Comparison of ENCODE assay signal across 26 cellular contexts in the genomic region with DNA sequence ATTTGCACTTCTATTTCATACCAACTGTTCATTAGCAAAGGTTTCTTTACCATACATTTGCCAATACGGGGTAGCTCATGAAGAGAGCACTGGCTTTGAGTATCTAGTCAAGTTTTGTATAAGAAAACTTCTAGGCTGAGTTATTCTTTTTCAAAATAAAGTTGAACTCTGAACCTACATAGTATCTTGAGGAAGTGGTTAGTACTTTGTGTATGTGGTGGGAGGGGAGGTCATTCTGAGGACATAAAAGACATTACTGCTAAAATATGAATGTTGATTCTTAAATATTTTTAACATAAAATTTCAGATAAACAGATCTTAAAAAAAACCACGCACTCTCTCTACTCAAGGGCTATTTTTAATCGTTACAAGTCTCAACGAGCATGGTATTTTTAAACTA.
DNase-seq lines count a peak whose midpoint lies in the region; ATAC-seq and TF ChIP-seq lines count a peak whose summit lies in the region.
"Had no signal": no experiment of that assay in that cellular context is flagged by ENCODE, and none has a peak within 500 bp of the region (broad histone marks: within the 10 kb centered on the region; RNA-seq: fewer than 3 reads in every experiment).

No MANE protein-coding gene starts in this region.

- no peaks in the 10 kb centered on the region for H3K4me1 Mint-ChIP-seq in natural killer cell treated with Interleukin-12 subunit alpha and Interleukin-12 subunit beta and Interleukin-15 and Interleukin-18, amount 100 ng/mL, for 72 hours (ENCODE audit: low read depth in 2 of 2)

- intact Hi-C loops in right cardiac atrium (cut with DNase I), result no loop called here
- intact Hi-C loops in left ventricle myocardium superior (cut with micrococcal nuclease), result no loop called here
- intact Hi-C loops in transverse colon (cut with DNase I; ENCODE audit: low total_unique reads), result no loop called here

- H3K4me3 Mint-ChIP-seq in natural killer cell treated with Interleukin-12 subunit alpha and Interleukin-12 subunit beta and Interleukin-15 and Interleukin-18, amount 100 ng/mL, for 72 hours, result no peak overlapping the region
- H3K4me3 Mint-ChIP-seq: neural progenitor cell; T-helper 1 cell treated with Interleukin-12 subunit alpha and Interleukin-12 subunit beta and Interleukin-4 antibody, amounts not matched to agents 30 μg/mL and 1 μg/mL, for 36 hours had no signal

- peaks cover 4% of the 10 kb centered on the region for H3K36me3 Mint-ChIP-seq in natural killer cell treated with Interleukin-12 subunit alpha and Interleukin-12 subunit beta and Interleukin-15 and Interleukin-18, amount 100 ng/mL, for 72 hours

- DNase-seq in right cardiac atrium (no peak), left ventricle myocardium superior (no peak), cardiac fibroblast (ENCODE audit: low read depth in 2 of 2) (peak; percentile 74 to 80), left kidney (ENCODE audit: low read depth, low spot score) (peak; percentile 24), transverse colon (no peak)
- no peak for DNase-seq in natural killer cell treated with Interleukin-12 subunit alpha and Interleukin-12 subunit beta and Interleukin-15 and Interleukin-18, amount 100 ng/mL, for 72 hours (ENCODE audit: low spot score)
- DNase-seq: activated CD4-positive, alpha-beta T cell treated with anti-CD3 and anti-CD28 coated beads, Interleukin-2, amount 50 U/mL, for 1 hour; activated CD8-positive, alpha-beta memory T cell treated with anti-CD3 and anti-CD28 coated beads, Interleukin-2, amount 50 U/mL, for 48 hours; activated effector memory CD4-positive, alpha-beta T cell treated with anti-CD3 and anti-CD28 coated beads, Interleukin-2, amount 50 U/mL, for 16 hours; C1 segment of cervical spinal cord; Calu3; left colon; midbrain; NCI-H1436 treated with DMSO at 0.1 percent for 48 hours; NCI-H526; psoas muscle; Right ventricle myocardium superior; small intestine; stimulated activated CD4-positive, alpha-beta T cell treated with anti-CD3 and anti-CD28 coated beads, Interleukin-2, amount 100 ng/mL, for 48 hours; stomach; WERI-Rb-1 had no signal

- H3K9me3 ChIP-seq in right cardiac atrium (ENCODE audit: control insufficient read depth, low read length) (no peaks in the 10 kb centered on the region), transverse colon (no peaks in the 10 kb centered on the region)
- H3K9me3 ChIP-seq: HAP-1, psoas muscle, stomach had no signal

- TF ChIP-seq CTCF in cardiac fibroblast (IDR thresholded peaks at IDR 0.05; ENCODE audit: low read depth, low read length) (no peak), transverse colon (IDR thresholded peaks at IDR 0.05) (no peak)

- no peaks in the 10 kb centered on the region for H3K36me3 ChIP-seq in transverse colon
- H3K36me3 ChIP-seq: HAP-1, neural progenitor cell, stomach, WERI-Rb-1 had no signal

- no peak for TF ChIP-seq POLR2A in transverse colon (IDR thresholded peaks at IDR 0.05)

- H3K9me3 Mint-ChIP-seq in natural killer cell treated with Interleukin-12 subunit alpha and Interleukin-12 subunit beta and Interleukin-15 and Interleukin-18, amount 100 ng/mL, for 72 hours, result peaks cover 20% of the 10 kb centered on the region

- H3K27me3 Mint-ChIP-seq in natural killer cell treated with Interleukin-12 subunit alpha and Interleukin-12 subunit beta and Interleukin-15 and Interleukin-18, amount 100 ng/mL, for 72 hours, result no peaks in the 10 kb centered on the region

- H3K27me3 ChIP-seq in right cardiac atrium (ENCODE audit: control insufficient read depth, insufficient read depth), result no peaks in the 10 kb centered on the region
- H3K27me3 ChIP-seq in transverse colon, result no peaks in the 10 kb centered on the region
- H3K27me3 ChIP-seq: neural progenitor cell, stomach had no signal

- H3K4me3 ChIP-seq in right cardiac atrium (ENCODE audit: low read length) (peak overlapping the region; percentile 32), cardiac fibroblast (replicated peaks in 1 of 2; ENCODE audit: low read depth in 2 of 2, low read length in 2 of 2) (no peak overlapping the region), transverse colon (no peak overlapping the region)
- H3K4me3 ChIP-seq: HAP-1, neural progenitor cell, psoas muscle, stomach had no signal

- H3K27ac Mint-ChIP-seq in natural killer cell treated with Interleukin-12 subunit alpha and Interleukin-12 subunit beta and Interleukin-15 and Interleukin-18, amount 100 ng/mL, for 72 hours, result no peak overlapping the region
- H3K27ac Mint-ChIP-seq: neural progenitor cell; T-helper 1 cell treated with Interleukin-12 subunit alpha and Interleukin-12 subunit beta and Interleukin-4 antibody, amounts not matched to agents 30 μg/mL and 1 μg/mL, for 36 hours had no signal

- 31% methylated on average over 4 of the region's 4 CpGs for WGBS in right cardiac atrium
- WGBS in transverse colon (ENCODE audit: low coverage in 1 of 2), 2 donors, result 30 to 51% methylated on average over 4 of the region's 4 CpGs

- in situ Hi-C loops in transverse colon (cut with MboI; ENCODE audit: low pct_ligation_motif_present in 1 of 4, low pct_unique_long_range_greater_than_20kb in 1 of 4, low sequenced_read_pairs in 3 of 4), result no loop called here

- no peak for ATAC-seq in right cardiac atrium
- no peak for ATAC-seq in left ventricle myocardium superior
- no peak for ATAC-seq in HG03442 (IDR thresholded peaks at IDR 0.05; ENCODE audit: unreplicated experiment)
- no peak for ATAC-seq in natural killer cell treated with Interleukin-12 subunit alpha and Interleukin-12 subunit beta and Interleukin-15 and Interleukin-18, amount 100 ng/mL, for 72 hours
- ATAC-seq in GM21529 (IDR thresholded peaks at IDR 0.05; ENCODE audit: unreplicated experiment), result no peak
- ATAC-seq: left colon, psoas muscle had no signal

- H3K4me1 ChIP-seq in right cardiac atrium (ENCODE audit: control insufficient read depth, insufficient read depth, low read length), result no peaks in the 10 kb centered on the region
- no peaks in the 10 kb centered on the region for H3K4me1 ChIP-seq in transverse colon
- H3K4me1 ChIP-seq: HAP-1, psoas muscle, stomach had no signal

- TF ChIP-seq EP300 in transverse colon (IDR thresholded peaks at IDR 0.05; ENCODE audit: low read depth), result no peak

- H3K27ac ChIP-seq in right cardiac atrium (ENCODE audit: low read length) (no peak overlapping the region), transverse colon (no peak overlapping the region)
- H3K27ac ChIP-seq: neural progenitor cell, psoas muscle, stomach, WERI-Rb-1 had no signal

Comparison
In these comparisons a context has a peak if more than half of its experiments do, and no peak if none do; other contexts are left out.
1. DNase-seq: peak in cardiac fibroblast (2 of 2) and left kidney (single experiment); none in right cardiac atrium (0 of 3), left ventricle myocardium superior (single experiment), transverse colon (single experiment) and natural killer cell treated with Interleukin-12 subunit alpha and Interleukin-12 subunit beta and Interleukin-15 and Interleukin-18, amount 100 ng/mL, for 72 hours (single experiment).